8 cellular contexts compared by ENCODE assay signal in genomic region chr16:30902070-30902972, GRCh38. TPM values are rescaled to one million over a fixed set of nuclear protein-coding genes. Genes with fewer than 3 reads are reported as not detected.
A peak's percentile ranks its signal among the peaks of the same experiment; 100 is the strongest.
DNase-seq lines count a peak whose midpoint lies in the region; ATAC-seq, FAIRE-seq and TF ChIP-seq lines count a peak whose summit lies in the region.

No MANE protein-coding gene starts in this region.

- no peaks in the 10 kb centered on the region for H4K20me1 ChIP-seq in endothelial cell of umbilical vein (replicated peaks; ENCODE audit: control insufficient read depth, extremely low read depth, insufficient read depth, low read length)

- peak overlapping the region; percentile 64 for H2AFZ ChIP-seq in endothelial cell of umbilical vein (ENCODE audit: low read depth, low read length)

- peak overlapping the region; percentile 99 for H3K27ac Mint-ChIP-seq in activated CD8-positive, alpha-beta memory T cell treated with anti-CD3 and anti-CD28 coated beads, Interleukin-2, amount 10 ng/mL, durations not matched to agents 7 days and 5 days
- H3K27ac Mint-ChIP-seq in stimulated activated naive CD8-positive, alpha-beta T cell treated with anti-CD3 and anti-CD28 coated beads, Interleukin-15, Interleukin-2, amounts not matched to agents 100 ng/mL and 50 ng/mL, for 24 hours, result peak overlapping the region; percentile 90

- CTCF ChIA-PET in activated CD8-positive, alpha-beta memory T cell treated with anti-CD3 and anti-CD28 coated beads, Interleukin-2, amount 10 ng/mL, durations not matched to agents 7 days and 5 days (lab: Charles Lee), result interaction anchor here (0.7 to 5.6 kb wide), 21 partner anchors 10 to 165 kb away, joined by 3 to 133 read pairs (median 5); partner anchors contain the start of gene BCL7C
- CTCF ChIA-PET in endothelial cell of umbilical vein (lab: Charles Lee), result interaction anchor here (0.7 to 3.5 kb wide), 22 partner anchors 7 to 131 kb away, joined by 3 to 128 read pairs (median 5); partner anchors contain the start of gene BCL7C

- H3K79me2 ChIP-seq in endothelial cell of umbilical vein (ENCODE audit: control insufficient read depth, insufficient read depth, low read length), result no peaks in the 10 kb centered on the region

- FAIRE-seq in endothelial cell of umbilical vein (lab: Jason Lieb, UNC), result peak; percentile 68

- H3K36me3 ChIP-seq in ES-I3 (ENCODE audit: insufficient read depth, low read length), result no peaks in the 10 kb centered on the region
- no peaks in the 10 kb centered on the region for H3K36me3 ChIP-seq in endothelial cell of umbilical vein (ENCODE audit: control insufficient read depth in 2 of 2, extremely low read depth in 1 of 2, insufficient read depth in 2 of 2, low read length in 2 of 2)

- dilution Hi-C loops in endothelial cell of umbilical vein (cut with MboI; ENCODE audit: extremely low pct_ligation_motif_present, low sequenced_read_pairs), result no loop called here

- ATAC-seq in GM21723 (IDR thresholded peaks at IDR 0.05; ENCODE audit: unreplicated experiment), result peak; percentile 78
- ATAC-seq in activated CD8-positive, alpha-beta memory T cell treated with anti-CD3 and anti-CD28 coated beads, Interleukin-2, amount 10 ng/mL, durations not matched to agents 7 days and 5 days, result peak; percentile 88
- ATAC-seq in HG03135 (IDR thresholded peaks at IDR 0.05; ENCODE audit: unreplicated experiment), result no peak

- peak overlapping the region; percentile 83 for H3K27ac ChIP-seq in endothelial cell of umbilical vein (ENCODE audit: insufficient read depth, low read depth, low read length)

- POLR2A ChIA-PET in endothelial cell of umbilical vein (lab: Charles Lee), result interaction anchor here (1.6 kb wide), 1 partner anchor 58 kb away, joined by 6 read pairs; no protein-coding TSS in a partner anchor

- peaks cover 2% of the 10 kb centered on the region for H3K9me3 Mint-ChIP-seq in activated CD8-positive, alpha-beta memory T cell treated with anti-CD3 and anti-CD28 coated beads, Interleukin-2, amount 10 ng/mL, durations not matched to agents 7 days and 5 days (ENCODE audit: low read depth)
- H3K9me3 Mint-ChIP-seq in stimulated activated naive CD8-positive, alpha-beta T cell treated with anti-CD3 and anti-CD28 coated beads, Interleukin-15, Interleukin-2, amounts not matched to agents 100 ng/mL and 50 ng/mL, for 24 hours, result peaks cover 4% of the 10 kb centered on the region

- TF ChIP-seq POLR2A in endothelial cell of umbilical vein (IDR thresholded peaks at IDR 0.05; ENCODE audit: low read depth, low read length), result peak; percentile 90

- H3K9me3 ChIP-seq in ES-I3 (ENCODE audit: control insufficient read depth, insufficient read depth, low read length) (no peaks in the 10 kb centered on the region), endothelial cell of umbilical vein (replicated peaks; ENCODE audit: control insufficient read depth, insufficient read depth, low read length) (no peaks in the 10 kb centered on the region)

- no peaks in the 10 kb centered on the region for H3K27me3 Mint-ChIP-seq in activated CD8-positive, alpha-beta memory T cell treated with anti-CD3 and anti-CD28 coated beads, Interleukin-2, amount 10 ng/mL, durations not matched to agents 7 days and 5 days
- H3K27me3 Mint-ChIP-seq in stimulated activated naive CD8-positive, alpha-beta T cell treated with anti-CD3 and anti-CD28 coated beads, Interleukin-15, Interleukin-2, amounts not matched to agents 100 ng/mL and 50 ng/mL, for 24 hours, result no peaks in the 10 kb centered on the region

- peak; percentile 16 to 34 for TF ChIP-seq CTCF in endothelial cell of umbilical vein (IDR thresholded peaks at IDR 0.05; ENCODE audit: extremely low read depth in 1 of 2, insufficient read depth in 1 of 2, low read depth in 1 of 2, low read length in 2 of 2)

- H3K4me2 ChIP-seq in endothelial cell of umbilical vein (ENCODE audit: insufficient read depth, low read length), result peak overlapping the region; percentile 63

- H3K4me1 ChIP-seq in ES-I3 (ENCODE audit: insufficient read depth, low read length) (peaks cover 6% of the 10 kb centered on the region; the same call in 1 of the 2 replicates), endothelial cell of umbilical vein (ENCODE audit: control insufficient read depth, extremely low read depth, insufficient read depth, low read length) (peaks cover 24% of the 10 kb centered on the region)

- intact Hi-C loops in endothelial cell of umbilical vein (cut with micrococcal nuclease), result loop anchor here (1.0 kb wide), 1 partner anchor 58 kb away; no protein-coding TSS in a partner anchor

- BruUV-seq in endothelial cell of umbilical vein (replicated peaks; lab: Mats Ljungman, UMichigan), result no TSS peak

- H3K27me3 ChIP-seq in endothelial cell of umbilical vein (ENCODE audit: control insufficient read depth in 2 of 2, insufficient read depth in 2 of 2, low read length in 2 of 2), result no peaks in the 10 kb centered on the region

- no peaks in the 10 kb centered on the region for H3K9me1 ChIP-seq in endothelial cell of umbilical vein (replicated peaks; ENCODE audit: control insufficient read depth, extremely low read depth, insufficient read depth, low read length)

- H3K36me3 Mint-ChIP-seq in activated CD8-positive, alpha-beta memory T cell treated with anti-CD3 and anti-CD28 coated beads, Interleukin-2, amount 10 ng/mL, durations not matched to agents 7 days and 5 days, result peaks cover 3% of the 10 kb centered on the region
- no peaks in the 10 kb centered on the region for H3K36me3 Mint-ChIP-seq in stimulated activated naive CD8-positive, alpha-beta T cell treated with anti-CD3 and anti-CD28 coated beads, Interleukin-15, Interleukin-2, amounts not matched to agents 100 ng/mL and 50 ng/mL, for 24 hours (ENCODE audit: low read depth)

- peak; percentile 71 for DNase-seq in NCI-H146 treated with DMSO at 0.1 percent for 48 hours (lab: John Stamatoyannopoulos, UW; ENCODE audit: unreplicated experiment)
- DNase-seq in activated CD8-positive, alpha-beta memory T cell treated with anti-CD3 and anti-CD28 coated beads, Interleukin-2, amount 10 ng/mL, durations not matched to agents 7 days and 5 days, result peak; percentile 66
- peak; percentile 67 for DNase-seq in endothelial cell of umbilical vein (ENCODE audit: low read depth, low spot score)
- peak; percentile 91 for DNase-seq in mesenteric fat pad (ENCODE audit: low spot score)

- peak overlapping the region; percentile 81 for H3K4me3 Mint-ChIP-seq in activated CD8-positive, alpha-beta memory T cell treated with anti-CD3 and anti-CD28 coated beads, Interleukin-2, amount 10 ng/mL, durations not matched to agents 7 days and 5 days
- peak overlapping the region; percentile 96 for H3K4me3 Mint-ChIP-seq in stimulated activated naive CD8-positive, alpha-beta T cell treated with anti-CD3 and anti-CD28 coated beads, Interleukin-15, Interleukin-2, amounts not matched to agents 100 ng/mL and 50 ng/mL, for 24 hours

- H3K4me3 ChIP-seq in endothelial cell of umbilical vein (replicated peaks in 1 of 3; ENCODE audit: insufficient read depth in 1 of 3, low read depth in 1 of 3, low read length in 3 of 3), result peak overlapping the region; percentile 12 to 34 (median 31)

- peak overlapping the region; percentile 69 for H3K9ac ChIP-seq in ES-I3 (ENCODE audit: low read depth, low read length)
- peak overlapping the region; percentile 64 for H3K9ac ChIP-seq in endothelial cell of umbilical vein (replicated peaks; ENCODE audit: extremely low read depth, insufficient read depth, low read length)

- H3K4me1 Mint-ChIP-seq in activated CD8-positive, alpha-beta memory T cell treated with anti-CD3 and anti-CD28 coated beads, Interleukin-2, amount 10 ng/mL, durations not matched to agents 7 days and 5 days, result peaks cover 34% of the 10 kb centered on the region
- peaks cover 30% of the 10 kb centered on the region for H3K4me1 Mint-ChIP-seq in stimulated activated naive CD8-positive, alpha-beta T cell treated with anti-CD3 and anti-CD28 coated beads, Interleukin-15, Interleukin-2, amounts not matched to agents 100 ng/mL and 50 ng/mL, for 24 hours (ENCODE audit: low read depth)

RNA-seq across cellular contexts. Expression of gene CTF1, which starts 5.9 kb away (rescaled TPM):
- total RNA-seq in activated CD8-positive, alpha-beta memory T cell treated with anti-CD3 and anti-CD28 coated beads, Interleukin-2, amount 10 ng/mL, durations not matched to agents 7 days and 5 days, result under 1 TPM; 0.35 to 0.47 TPM
- total RNA-seq in endothelial cell of umbilical vein (1.4 and 1.5 TPM in 2 replicates), mesenteric fat pad (4.9 TPM)
- polyA plus RNA-seq in endothelial cell of umbilical vein, result 4.3 and 4.7 TPM in 2 replicates
- 1.7 and 2.5 TPM in 2 replicates for polyA plus RNA-seq in endothelial cell of umbilical vein (2011; cell fraction: cytosol; rRNA removed)
- polyA plus RNA-seq in endothelial cell of umbilical vein (2011; cell fraction: nucleus; rRNA removed), result 0.66 and 1.2 TPM in 2 replicates
- 0.43 and 0.98 TPM in 2 replicates for polyA plus RNA-seq in endothelial cell of umbilical vein (2012)
- polyA minus RNA-seq in endothelial cell of umbilical vein, result 2.1 and 3.7 TPM in 2 replicates
- not detected for polyA minus RNA-seq in endothelial cell of umbilical vein (2011; cell fraction: cytosol; rRNA and poly(A)+ RNA removed)
- polyA minus RNA-seq in endothelial cell of umbilical vein (2011; cell fraction: nucleus; rRNA and poly(A)+ RNA removed), result 0.53 and 1.1 TPM in 2 replicates

RNA-seq across cellular contexts. Expression of gene BCL7C, which starts 8.4 kb away (rescaled TPM):
- 10 to 100 TPM; 25.6 to 26.8 TPM for total RNA-seq in activated CD8-positive, alpha-beta memory T cell treated with anti-CD3 and anti-CD28 coated beads, Interleukin-2, amount 10 ng/mL, durations not matched to agents 7 days and 5 days
- total RNA-seq in endothelial cell of umbilical vein (38.3 and 39.5 TPM in 2 replicates), mesenteric fat pad (21.3 TPM)
- 30.2 and 33.7 TPM in 2 replicates for polyA plus RNA-seq in endothelial cell of umbilical vein
- 27.0 and 36.1 TPM in 2 replicates for polyA plus RNA-seq in endothelial cell of umbilical vein (2011; cell fraction: cytosol; rRNA removed)
- polyA plus RNA-seq in endothelial cell of umbilical vein (2011; cell fraction: nucleus; rRNA removed), result 11.3 and 11.4 TPM in 2 replicates
- polyA plus RNA-seq in endothelial cell of umbilical vein (2012), result 23.6 and 29.3 TPM in 2 replicates
- 5.5 and 7.4 TPM in 2 replicates for polyA minus RNA-seq in endothelial cell of umbilical vein
- polyA minus RNA-seq in endothelial cell of umbilical vein (2011; cell fraction: cytosol; rRNA and poly(A)+ RNA removed), result 5.9 TPM
- polyA minus RNA-seq in endothelial cell of umbilical vein (2011; cell fraction: nucleus; rRNA and poly(A)+ RNA removed), result 3.4 and 5.7 TPM in 2 replicates

RNA-seq across cellular contexts. Expression of gene FBXL19, which starts 21.1 kb away (rescaled TPM):
- 10 to 100 TPM; 26.1 to 29.2 TPM for total RNA-seq in activated CD8-positive, alpha-beta memory T cell treated with anti-CD3 and anti-CD28 coated beads, Interleukin-2, amount 10 ng/mL, durations not matched to agents 7 days and 5 days
- total RNA-seq in endothelial cell of umbilical vein, result 37.3 and 38.0 TPM in 2 replicates
- 22.1 and 29.5 TPM in 2 replicates for polyA plus RNA-seq in endothelial cell of umbilical vein
- 13.4 and 18.6 TPM in 2 replicates for polyA plus RNA-seq in endothelial cell of umbilical vein (2011; cell fraction: cytosol; rRNA removed)
- polyA plus RNA-seq in endothelial cell of umbilical vein (2011; cell fraction: nucleus; rRNA removed), result 31.4 and 32.2 TPM in 2 replicates
- 17.7 and 23.7 TPM in 2 replicates for polyA plus RNA-seq in endothelial cell of umbilical vein (2012)
- polyA minus RNA-seq in endothelial cell of umbilical vein, result 11.8 and 14.3 TPM in 2 replicates
- polyA minus RNA-seq in endothelial cell of umbilical vein (2011; cell fraction: cytosol; rRNA and poly(A)+ RNA removed), result 12.2 TPM
- polyA minus RNA-seq in endothelial cell of umbilical vein (2011; cell fraction: nucleus; rRNA and poly(A)+ RNA removed), result 6.3 and 13.9 TPM in 2 replicates
- 11.4 TPM for total RNA-seq in mesenteric fat pad

RNA-seq across cellular contexts. Expression of gene ORAI3, which starts 46.5 kb away (rescaled TPM):
- 10 to 100 TPM; 19.5 to 20.5 TPM for total RNA-seq in activated CD8-positive, alpha-beta memory T cell treated with anti-CD3 and anti-CD28 coated beads, Interleukin-2, amount 10 ng/mL, durations not matched to agents 7 days and 5 days
- total RNA-seq in endothelial cell of umbilical vein (17.0 and 17.6 TPM in 2 replicates), mesenteric fat pad (17.9 TPM)
- polyA plus RNA-seq in endothelial cell of umbilical vein, result 25.4 and 33.9 TPM in 2 replicates
- polyA plus RNA-seq in endothelial cell of umbilical vein (2011; cell fraction: cytosol; rRNA removed), result 15.8 and 17.9 TPM in 2 replicates
- polyA plus RNA-seq in endothelial cell of umbilical vein (2011; cell fraction: nucleus; rRNA removed), result 9.4 and 10.3 TPM in 2 replicates
- 6.0 and 7.1 TPM in 2 replicates for polyA plus RNA-seq in endothelial cell of umbilical vein (2012)
- polyA minus RNA-seq in endothelial cell of umbilical vein, result 18.3 and 23.1 TPM in 2 replicates
- 6.0 TPM for polyA minus RNA-seq in endothelial cell of umbilical vein (2011; cell fraction: cytosol; rRNA and poly(A)+ RNA removed)
- 6.1 and 6.9 TPM in 2 replicates for polyA minus RNA-seq in endothelial cell of umbilical vein (2011; cell fraction: nucleus; rRNA and poly(A)+ RNA removed)

RNA-seq across cellular contexts. Expression of gene SETD1A, which starts 55.2 kb away (rescaled TPM):
- 10 to 100 TPM; 23.9 to 26.4 TPM for total RNA-seq in activated CD8-positive, alpha-beta memory T cell treated with anti-CD3 and anti-CD28 coated beads, Interleukin-2, amount 10 ng/mL, durations not matched to agents 7 days and 5 days
- total RNA-seq in endothelial cell of umbilical vein, result 21.3 and 25.6 TPM in 2 replicates
- polyA plus RNA-seq in endothelial cell of umbilical vein, result 3.4 and 3.5 TPM in 2 replicates
- 4.5 and 4.9 TPM in 2 replicates for polyA plus RNA-seq in endothelial cell of umbilical vein (2011; cell fraction: cytosol; rRNA removed)
- polyA plus RNA-seq in endothelial cell of umbilical vein (2011; cell fraction: nucleus; rRNA removed), result 14.1 and 16.1 TPM in 2 replicates
- polyA plus RNA-seq in endothelial cell of umbilical vein (2012), result 12.3 and 20.5 TPM in 2 replicates
- 4.2 and 8.2 TPM in 2 replicates for polyA minus RNA-seq in endothelial cell of umbilical vein
- polyA minus RNA-seq in endothelial cell of umbilical vein (2011; cell fraction: cytosol; rRNA and poly(A)+ RNA removed), result 7.9 TPM
- 7.6 and 11.5 TPM in 2 replicates for polyA minus RNA-seq in endothelial cell of umbilical vein (2011; cell fraction: nucleus; rRNA and poly(A)+ RNA removed)
- total RNA-seq in mesenteric fat pad, result 18.5 TPM
